In genomic region chr20:64130271-64130670, GRCh38 we compare ENCODE assay signal across 16 cellular contexts. TPM values are rescaled to one million over a fixed set of nuclear protein-coding genes. Genes with fewer than 3 reads are reported as not detected.
DNase-seq lines count a peak whose midpoint lies in the region; ATAC-seq and TF ChIP-seq lines count a peak whose summit lies in the region.
"Had no signal": no experiment of that assay in that cellular context is flagged by ENCODE, and none has a peak within 500 bp of the region (broad histone marks: within the 10 kb centered on the region; RNA-seq: fewer than 3 reads in every experiment).

No MANE protein-coding gene starts in this region.

- H3K9me3 ChIP-seq in RWPE2 (ENCODE audit: severe bottlenecking), result no peaks in the 10 kb centered on the region
- H3K9me3 ChIP-seq: BLaER1 had no signal

- no peak overlapping the region for H3K27ac ChIP-seq in RWPE2 (ENCODE audit: poor library complexity, severe bottlenecking)
- H3K27ac ChIP-seq: BLaER1 had no signal

- H3K4me3 Mint-ChIP-seq in activated naive CD4-positive, alpha-beta T cell treated with anti-CD3 and anti-CD28 coated beads, Interleukin-2, amount 10 ng/mL, durations not matched to agents 7 days and 5 days, result no peak overlapping the region
- H3K4me3 Mint-ChIP-seq in nephron progenitor cell (no peak overlapping the region), Calu3 (ENCODE audit: low read depth, unreplicated experiment) (no peak overlapping the region)
- H3K4me3 Mint-ChIP-seq: CD14-positive monocyte; CD4-positive, alpha-beta memory T cell had no signal

- no peak overlapping the region for H3K27ac Mint-ChIP-seq in activated naive CD4-positive, alpha-beta T cell treated with anti-CD3 and anti-CD28 coated beads, Interleukin-2, amount 10 ng/mL, durations not matched to agents 7 days and 5 days
- no peak overlapping the region for H3K27ac Mint-ChIP-seq in nephron progenitor cell
- H3K27ac Mint-ChIP-seq in Calu3 (ENCODE audit: unreplicated experiment), result no peak overlapping the region
- H3K27ac Mint-ChIP-seq: CD14-positive monocyte, H9 had no signal

- peaks cover 32% of the 10 kb centered on the region for H3K27me3 ChIP-seq in RWPE2 (ENCODE audit: insufficient read depth, poor library complexity, severe bottlenecking)
- H3K27me3 ChIP-seq: BLaER1 had no signal

- intact Hi-C loops in Calu3 (cut with micrococcal nuclease; ENCODE audit: unreplicated experiment), result loop anchor here (5.0 kb wide), 1 partner anchor 127 kb away; the partner anchor contains the start of gene PCMTD2

- BruUV-seq in Calu3 (replicated peaks; lab: Mats Ljungman, UMichigan), result no TSS peak

- TF ChIP-seq CTCF in RWPE2 (IDR thresholded peaks at IDR 0.05; ENCODE audit: poor library complexity, severe bottlenecking) (no peak), nephron progenitor cell (IDR thresholded peaks at IDR 0.05) (no peak), Calu3 (IDR thresholded peaks at IDR 0.05; ENCODE audit: unreplicated experiment) (no peak)

- H3K36me3 ChIP-seq in RWPE2 (ENCODE audit: low read depth), result no peaks in the 10 kb centered on the region
- H3K36me3 ChIP-seq: BLaER1 had no signal

- no peak overlapping the region for H3K4me3 ChIP-seq in RWPE2 (ENCODE audit: severe bottlenecking)
- H3K4me3 ChIP-seq: BLaER1 had no signal

- no peak for ATAC-seq in RWPE2 (ENCODE audit: low read depth)

- no peaks in the 10 kb centered on the region for H3K4me1 ChIP-seq in RWPE2 (ENCODE audit: insufficient read depth, poor library complexity, severe bottlenecking)
- H3K4me1 ChIP-seq: BLaER1 had no signal

- no peaks in the 10 kb centered on the region for H3K9me3 Mint-ChIP-seq in activated naive CD4-positive, alpha-beta T cell treated with anti-CD3 and anti-CD28 coated beads, Interleukin-2, amount 10 ng/mL, durations not matched to agents 7 days and 5 days
- peaks cover 17% of the 10 kb centered on the region for H3K9me3 Mint-ChIP-seq in nephron progenitor cell
- H3K9me3 Mint-ChIP-seq in Calu3 (ENCODE audit: low read depth, unreplicated experiment), result no peaks in the 10 kb centered on the region
- H3K9me3 Mint-ChIP-seq: CD4-positive, alpha-beta memory T cell had no signal

- CTCF ChIA-PET in activated naive CD4-positive, alpha-beta T cell treated with anti-CD3 and anti-CD28 coated beads, Interleukin-2, amount 10 ng/mL, durations not matched to agents 7 days and 5 days (lab: Charles Lee), result no interaction called here
- CTCF ChIA-PET in Calu3 (lab: Charles Lee), result no interaction called here

- H3K4me1 Mint-ChIP-seq in activated naive CD4-positive, alpha-beta T cell treated with anti-CD3 and anti-CD28 coated beads, Interleukin-2, amount 10 ng/mL, durations not matched to agents 7 days and 5 days, result no peaks in the 10 kb centered on the region
- H3K4me1 Mint-ChIP-seq in nephron progenitor cell, result no peaks in the 10 kb centered on the region
- H3K4me1 Mint-ChIP-seq in Calu3 (ENCODE audit: low read depth, unreplicated experiment), result peaks cover 9% of the 10 kb centered on the region
- H3K4me1 Mint-ChIP-seq: CD14-positive monocyte; CD4-positive, alpha-beta memory T cell had no signal

- DNase-seq in activated naive CD4-positive, alpha-beta T cell treated with anti-CD3 and anti-CD28 coated beads, Interleukin-2, amount 10 ng/mL, durations not matched to agents 7 days and 5 days, result peak; percentile 4
- DNase-seq in activated naive CD4-positive, alpha-beta T cell treated with anti-CD3 and anti-CD28 coated beads, Interleukin-2, amount 50 U/mL, for 16 hours, result no peak
- DNase-seq in RWPE2 (ENCODE audit: low spot score), result peak; percentile 52
- peak; percentile 1 for DNase-seq in nephron progenitor cell
- DNase-seq in NCI-H1105 (lab: John Stamatoyannopoulos, UW), result no peak
- no peak for DNase-seq in Calu3
- DNase-seq in NCI-H1048 (lab: John Stamatoyannopoulos, UW), result no peak
- DNase-seq: 8988T; CD4-positive, alpha-beta memory T cell; DMS79 treated with DMSO at 0.1 percent for 48 hours; GF-D8; GOT3; H9 had no signal

- peaks cover 12% of the 10 kb centered on the region for H3K27me3 Mint-ChIP-seq in activated naive CD4-positive, alpha-beta T cell treated with anti-CD3 and anti-CD28 coated beads, Interleukin-2, amount 10 ng/mL, durations not matched to agents 7 days and 5 days
- H3K27me3 Mint-ChIP-seq in nephron progenitor cell (ENCODE audit: low read depth, poor library complexity) (peaks cover 13% of the 10 kb centered on the region), Calu3 (ENCODE audit: unreplicated experiment) (peaks cover 56% of the 10 kb centered on the region)

- no peaks in the 10 kb centered on the region for H3K36me3 Mint-ChIP-seq in activated naive CD4-positive, alpha-beta T cell treated with anti-CD3 and anti-CD28 coated beads, Interleukin-2, amount 10 ng/mL, durations not matched to agents 7 days and 5 days
- H3K36me3 Mint-ChIP-seq in nephron progenitor cell (ENCODE audit: low read depth), result no peaks in the 10 kb centered on the region
- H3K36me3 Mint-ChIP-seq in Calu3 (ENCODE audit: insufficient read depth, unreplicated experiment), result no peaks in the 10 kb centered on the region
- H3K36me3 Mint-ChIP-seq: CD14-positive monocyte; CD4-positive, alpha-beta memory T cell had no signal

RNA-seq across cellular contexts. Expression of gene NPBWR2, which starts 22.9 kb away (rescaled TPM):
- total RNA-seq in Calu3 (2022), result not detected in 2 replicates
- total RNA-seq: A673; CD4-positive, alpha-beta memory T cell; H9 had no signal

RNA-seq across cellular contexts. Expression of gene MYT1, which starts 34.0 kb away (rescaled TPM):
- total RNA-seq in Calu3 (2022), result 0.45 TPM in 1 of 2 replicates, not detected in the other
- total RNA-seq: A673; CD4-positive, alpha-beta memory T cell had no signal

RNA-seq across cellular contexts. Expression of gene LKAAEAR1, which starts 46.1 kb away (rescaled TPM):
- total RNA-seq in Calu3 (2022), result not detected in 2 replicates

RNA-seq across cellular contexts. Expression of gene OPRL1, which starts 50.4 kb away (rescaled TPM):
- total RNA-seq in Calu3 (2022), result 0.17 and 0.33 TPM in 2 replicates

RNA-seq across cellular contexts. Expression of gene RGS19, which starts 51.0 kb away (rescaled TPM):
- 17.2 and 17.8 TPM in 2 replicates for total RNA-seq in Calu3 (2022)

Comparison
In these comparisons a context has a peak if more than half of its experiments do, and no peak if none do; other contexts are left out.
1. DNase-seq: peak in activated naive CD4-positive, alpha-beta T cell treated with anti-CD3 and anti-CD28 coated beads, Interleukin-2, amount 10 ng/mL, durations not matched to agents 7 days and 5 days (single experiment), RWPE2 (single experiment) and nephron progenitor cell (single experiment); none in activated naive CD4-positive, alpha-beta T cell treated with anti-CD3 and anti-CD28 coated beads, Interleukin-2, amount 50 U/mL, for 16 hours (single experiment), NCI-H1105 (single experiment), Calu3 (single experiment) and NCI-H1048 (single experiment).